20 cellular contexts compared by ENCODE assay signal in the genomic region with DNA sequence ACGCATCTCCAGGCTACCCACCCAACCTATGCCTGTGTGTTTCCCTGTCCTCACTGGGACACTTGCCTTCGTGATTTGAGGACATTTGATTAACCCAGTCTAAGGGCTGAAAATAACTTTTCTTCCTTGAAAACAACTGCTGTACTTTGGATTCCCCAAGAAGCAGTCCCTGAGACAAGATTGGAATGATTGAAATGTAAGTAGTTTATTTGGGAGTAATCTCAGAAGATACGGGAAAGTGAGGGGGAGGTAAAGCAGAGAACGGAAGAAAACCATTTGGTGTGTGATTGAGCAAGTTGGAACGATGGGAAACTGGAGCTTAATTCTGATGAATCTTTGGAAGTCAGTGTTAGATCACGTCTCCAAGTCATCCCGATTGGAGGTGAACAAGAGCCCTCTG.
DNase-seq lines count a peak whose midpoint lies in the region; ATAC-seq, FAIRE-seq and TF ChIP-seq lines count a peak whose summit lies in the region.
"Had no signal": no experiment of that assay in that cellular context is flagged by ENCODE, and none has a peak within 500 bp of the region (broad histone marks: within the 10 kb centered on the region; RNA-seq: fewer than 3 reads in every experiment).

No MANE protein-coding gene starts in this region.

- H3K4me2 ChIP-seq in OCI-LY7 (ENCODE audit: low read length) = peak overlapping the region; percentile 46
- no peak overlapping the region for H3K4me2 ChIP-seq in K562 (ENCODE audit: insufficient read depth, low read length)

- no peak overlapping the region for H3K9ac ChIP-seq in K562 (ENCODE audit: insufficient read depth in 1 of 2, low read depth in 2 of 2, low read length in 2 of 2)

- in situ Hi-C loops in K562 (cut with MboI) = no loop called here

- H3K36me3 ChIP-seq in OCI-LY7 (ENCODE audit: insufficient read depth, low read length) (no peaks in the 10 kb centered on the region), K562 (ENCODE audit: control insufficient read depth, insufficient read depth, low read length) (no peaks in the 10 kb centered on the region)
- H3K36me3 ChIP-seq: gastroesophageal sphincter, upper lobe of right lung had no signal

- H3K36me3 Mint-ChIP-seq in activated CD8-positive, alpha-beta memory T cell treated with anti-CD3 and anti-CD28 coated beads, Interleukin-2, amount 10 ng/mL, durations not matched to agents 7 days and 5 days = peaks cover 28% of the 10 kb centered on the region
- peaks cover 28% of the 10 kb centered on the region for H3K36me3 Mint-ChIP-seq in stimulated activated memory B cell treated with anti-CD40 and anti-IgM and Interleukin-4, amounts not matched to agents 10 μg/mL and 1 μg/mL and 100 μg/mL, for 72 hours
- H3K36me3 Mint-ChIP-seq: WTC11 had no signal

- H3K9me1 ChIP-seq in K562 (ENCODE audit: control insufficient read depth, insufficient read depth, low read length) = no peaks in the 10 kb centered on the region

- H3K79me2 ChIP-seq in OCI-LY7 (ENCODE audit: insufficient read depth, low read depth, low read length) (no peaks in the 10 kb centered on the region), K562 (ENCODE audit: control insufficient read depth, insufficient read depth, low read length) (no peaks in the 10 kb centered on the region)

- peak overlapping the region; percentile 25 for H3K4me3 ChIP-seq in OCI-LY7 (ENCODE audit: low read depth, low read length, poor library complexity, severe bottlenecking)
- no peak overlapping the region for H3K4me3 ChIP-seq in K562
- H3K4me3 ChIP-seq: gastroesophageal sphincter, upper lobe of right lung had no signal

- intact Hi-C loops in OCI-LY7 (cut with micrococcal nuclease; ENCODE audit: unreplicated experiment) = no loop called here
- intact Hi-C loops in K562 (cut with micrococcal nuclease) = no loop called here

- ATAC-seq in activated CD8-positive, alpha-beta memory T cell treated with anti-CD3 and anti-CD28 coated beads, Interleukin-2, amount 10 ng/mL, durations not matched to agents 7 days and 5 days = no peak
- ATAC-seq in K562 = no peak
- ATAC-seq in stimulated activated memory B cell treated with anti-CD40 and anti-IgM and Interleukin-4, amounts not matched to agents 10 μg/mL and 1 μg/mL and 100 μg/mL, for 72 hours = no peak
- ATAC-seq: gastroesophageal sphincter, left ventricle myocardium superior, WTC11 had no signal

- H3K27ac Mint-ChIP-seq in activated CD8-positive, alpha-beta memory T cell treated with anti-CD3 and anti-CD28 coated beads, Interleukin-2, amount 10 ng/mL, durations not matched to agents 7 days and 5 days = peak overlapping the region; percentile 80
- peak overlapping the region; percentile 91 for H3K27ac Mint-ChIP-seq in stimulated activated memory B cell treated with anti-CD40 and anti-IgM and Interleukin-4, amounts not matched to agents 10 μg/mL and 1 μg/mL and 100 μg/mL, for 72 hours
- H3K27ac Mint-ChIP-seq: HFFc6, WTC11 had no signal

- H3K27me3 ChIP-seq in K562 (ENCODE audit: control insufficient read depth in 2 of 2, insufficient read depth in 2 of 2, low read length in 2 of 2) = no peaks in the 10 kb centered on the region
- H3K27me3 ChIP-seq: gastroesophageal sphincter, upper lobe of right lung had no signal

- no TSS peak for BruUV-seq in OCI-LY7 (replicated peaks; lab: Mats Ljungman, UMichigan)
- no TSS peak for BruUV-seq in K562 (replicated peaks; lab: Mats Ljungman, UMichigan)

- WGBS in K562 (ENCODE audit: insufficient coverage, low coverage, missing lambda C conversion rate) = 0% methylated on average over 7 of the region's 7 CpGs

- H3K4me1 Mint-ChIP-seq in activated CD8-positive, alpha-beta memory T cell treated with anti-CD3 and anti-CD28 coated beads, Interleukin-2, amount 10 ng/mL, durations not matched to agents 7 days and 5 days = peaks cover 23% of the 10 kb centered on the region
- H3K4me1 Mint-ChIP-seq in stimulated activated memory B cell treated with anti-CD40 and anti-IgM and Interleukin-4, amounts not matched to agents 10 μg/mL and 1 μg/mL and 100 μg/mL, for 72 hours = peaks cover 30% of the 10 kb centered on the region

- TF ChIP-seq CTCF in OCI-LY7 (conservative IDR thresholded peaks at IDR 0.05; ENCODE audit: low read length) (no peak), K562 (IDR thresholded peaks at IDR 0.05 in 2 of 3, conservative IDR thresholded peaks at IDR 0.05 in 1 of 3; ENCODE audit: insufficient read depth in 2 of 3, low read depth in 1 of 3, low read length in 3 of 3) (no peak)

- H3K9me3 ChIP-seq in OCI-LY7 (ENCODE audit: low read length) (no peaks in the 10 kb centered on the region), K562 (replicated peaks; ENCODE audit: control insufficient read depth, insufficient read depth, low read depth, low read length) (no peaks in the 10 kb centered on the region; the same call in 1 of the 2 replicates)
- H3K9me3 ChIP-seq: gastroesophageal sphincter, upper lobe of right lung had no signal

- POLR2A ChIA-PET in OCI-LY7 (lab: Charles Lee) (interaction anchor here (1.5 kb wide), 1 partner anchor 31 kb away, joined by 4 read pairs; no protein-coding TSS in a partner anchor), K562 (lab: Yijun Ruan, JAX) (no interaction called here)

- peaks cover 15% of the 10 kb centered on the region for H3K9me3 Mint-ChIP-seq in activated CD8-positive, alpha-beta memory T cell treated with anti-CD3 and anti-CD28 coated beads, Interleukin-2, amount 10 ng/mL, durations not matched to agents 7 days and 5 days (ENCODE audit: low read depth)
- H3K9me3 Mint-ChIP-seq in stimulated activated memory B cell treated with anti-CD40 and anti-IgM and Interleukin-4, amounts not matched to agents 10 μg/mL and 1 μg/mL and 100 μg/mL, for 72 hours = peaks cover 22% of the 10 kb centered on the region
- H3K9me3 Mint-ChIP-seq: HFFc6 had no signal

- H3K4me3 Mint-ChIP-seq in activated CD8-positive, alpha-beta memory T cell treated with anti-CD3 and anti-CD28 coated beads, Interleukin-2, amount 10 ng/mL, durations not matched to agents 7 days and 5 days = no peak overlapping the region
- H3K4me3 Mint-ChIP-seq in stimulated activated memory B cell treated with anti-CD40 and anti-IgM and Interleukin-4, amounts not matched to agents 10 μg/mL and 1 μg/mL and 100 μg/mL, for 72 hours = peak overlapping the region; percentile 24
- H3K4me3 Mint-ChIP-seq: HFFc6, WTC11 had no signal

- no peak for TF ChIP-seq EP300 in K562 (IDR thresholded peaks at IDR 0.05; ENCODE audit: low read length)

- H3K27me3 Mint-ChIP-seq in activated CD8-positive, alpha-beta memory T cell treated with anti-CD3 and anti-CD28 coated beads, Interleukin-2, amount 10 ng/mL, durations not matched to agents 7 days and 5 days = no peaks in the 10 kb centered on the region
- no peaks in the 10 kb centered on the region for H3K27me3 Mint-ChIP-seq in stimulated activated memory B cell treated with anti-CD40 and anti-IgM and Interleukin-4, amounts not matched to agents 10 μg/mL and 1 μg/mL and 100 μg/mL, for 72 hours

- peaks cover 17% of the 10 kb centered on the region for H3K4me1 ChIP-seq in OCI-LY7 (ENCODE audit: insufficient read depth, low read length, poor library complexity, severe bottlenecking)
- no peaks in the 10 kb centered on the region for H3K4me1 ChIP-seq in K562 (replicated peaks in 1 of 2; ENCODE audit: control insufficient read depth in 2 of 2, insufficient read depth in 2 of 2, low read length in 2 of 2)
- H3K4me1 ChIP-seq: gastroesophageal sphincter had no signal

- TF ChIP-seq POLR2A in K562 (conservative IDR thresholded peaks at IDR 0.05) = no peak

- H3K27ac ChIP-seq in OCI-LY7 (ENCODE audit: low read depth, low read length, poor library complexity, severe bottlenecking) = peak overlapping the region; percentile 78
- no peak overlapping the region for H3K27ac ChIP-seq in K562 (ENCODE audit: extremely low read depth, low read depth, low read length)
- H3K27ac ChIP-seq: epithelial cell of prostate, gastroesophageal sphincter, upper lobe of right lung had no signal

- DNase-seq in activated CD8-positive, alpha-beta memory T cell treated with anti-CD3 and anti-CD28 coated beads, Interleukin-2, amount 10 ng/mL, durations not matched to agents 7 days and 5 days = no peak
- DNase-seq in activated CD8-positive, alpha-beta memory T cell treated with anti-CD3 and anti-CD28 coated beads for 24 hours = no peak
- DNase-seq in OCI-LY7 (ENCODE audit: low spot score) (no peak), K562 (ENCODE audit: extremely low read depth in 1 of 4, low spot score in 3 of 4) (no peak), SIG-M5 (lab: John Stamatoyannopoulos, UW) (no peak), epidermal melanocyte (ENCODE audit: insufficient read length, low spot score) (no peak)
- no peak for DNase-seq in stimulated activated naive CD4-positive, alpha-beta T cell treated with Interleukin-2 at 50 U/mL for 16 hours (lab: John Stamatoyannopoulos, UW)
- DNase-seq: HFFc6, IMR-90, left ventricle myocardium superior, NCI-H1092, NCI-H2107, NCI-H748 treated with DMSO at 0.1 percent for 48 hours, upper lobe of right lung had no signal

- CTCF ChIA-PET in activated CD8-positive, alpha-beta memory T cell treated with anti-CD3 and anti-CD28 coated beads, Interleukin-2, amount 10 ng/mL, durations not matched to agents 7 days and 5 days (lab: Charles Lee) = interaction anchor here (1.5 kb wide), 1 partner anchor 33 kb away, joined by 4 read pairs; no protein-coding TSS in a partner anchor
- CTCF ChIA-PET in OCI-LY7 (lab: Charles Lee; ENCODE audit: unreplicated experiment) = no interaction called here
- CTCF ChIA-PET in K562 (lab: Yijun Ruan, JAX; ENCODE audit: low intra/inter-chr PET ratio) = no interaction called here

- H2AFZ ChIP-seq in OCI-LY7 (ENCODE audit: low read length) (peak overlapping the region; percentile 96), K562 (ENCODE audit: low read depth, low read length) (no peak overlapping the region)

- FAIRE-seq in K562 (lab: Jason Lieb, UNC) = no peak
- FAIRE-seq: astrocyte, RCC 7860 had no signal

- TF ChIP-seq RAD21 in K562 (CRISPR knock-in tag; conservative IDR thresholded peaks at IDR 0.05 in 1 of 2, IDR thresholded peaks at IDR 0.05 in 1 of 2) = 0 out of 4 replicates have a peak, but pooled peaks of 1 of the 2 experiments have one; percentile 12

- H3K9me2 ChIP-seq in OCI-LY7 (ENCODE audit: insufficient read depth, low read length) = no peaks in the 10 kb centered on the region

- no peaks in the 10 kb centered on the region for H4K20me1 ChIP-seq in OCI-LY7 (ENCODE audit: insufficient read depth, low read length)
- no peaks in the 10 kb centered on the region for H4K20me1 ChIP-seq in K562 (replicated peaks; ENCODE audit: control insufficient read depth, insufficient read depth, low read length)

TF ChIP-seq in K562, 482 proteins besides CTCF, POLR2A, EP300 and RAD21 (continues in another document):
- TF ChIP-seq ZNF444 (CRISPR knock-in tag; IDR thresholded peaks at IDR 0.05) = 0 out of 2 replicates have a peak, but pooled peaks have one; percentile 18
- TF ChIP-seq HES1 (IDR thresholded peaks at IDR 0.05; ENCODE audit: low read depth) = no peak
- TF ChIP-seq NFE2L1 (tag; IDR thresholded peaks at IDR 0.05; ENCODE audit: borderline replicate concordance, low read depth) = no peak
